1 cellular context compared by ENCODE assay signal in the genomic region with DNA sequence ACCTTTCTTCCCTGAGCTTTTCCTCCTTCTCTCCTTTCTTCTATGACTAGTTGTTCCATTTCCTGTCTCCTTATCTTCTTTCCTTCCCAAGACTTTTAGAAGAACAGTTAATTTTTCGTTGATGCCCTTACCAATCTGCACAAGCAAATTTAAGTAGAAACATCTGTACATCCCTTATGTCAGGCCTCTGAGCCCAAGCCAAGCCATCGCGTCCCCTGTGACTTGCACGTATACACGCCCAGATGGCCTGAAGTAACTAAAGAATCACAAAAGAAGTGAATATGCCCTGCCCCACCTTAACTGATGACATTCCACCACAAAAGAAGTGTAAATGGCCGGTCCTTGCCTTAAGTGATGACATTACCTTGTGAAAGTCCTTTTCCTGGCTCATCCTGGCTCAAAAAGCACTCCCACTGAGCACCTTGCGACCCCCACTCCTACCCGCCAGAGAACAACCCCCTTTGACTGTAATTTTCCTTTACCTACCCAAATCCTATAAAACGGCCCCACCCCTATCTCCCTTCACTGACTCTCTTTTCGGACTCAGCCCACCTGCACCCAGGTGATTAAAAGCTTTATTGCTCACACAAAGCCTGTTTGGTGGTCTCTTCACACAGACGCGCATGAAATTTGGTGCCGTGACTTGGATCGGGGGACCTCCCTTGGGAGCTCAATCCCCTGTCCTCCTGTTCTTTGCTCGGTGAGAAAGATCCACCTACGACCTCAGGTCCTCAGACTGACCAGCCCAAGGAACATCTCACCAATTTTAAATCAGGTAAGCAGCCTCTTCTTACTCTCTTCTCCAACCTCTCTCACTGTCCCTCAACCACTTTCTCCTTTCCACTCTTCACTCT. TPM values are rescaled to one million over a fixed set of nuclear protein-coding genes. Genes with fewer than 3 reads are reported as not detected.
"Had no signal": no experiment of that assay in that cellular context is flagged by ENCODE, and none has a peak within 500 bp of the region (broad histone marks: within the 10 kb centered on the region; RNA-seq: fewer than 3 reads in every experiment).

No MANE protein-coding gene starts in this region.

RNA-seq across cellular contexts. Expression of gene SPP1, which starts 53.7 kb away (rescaled TPM):
- total RNA-seq: activated naive CD4-positive, alpha-beta T cell treated with anti-CD3 and anti-CD28 coated beads, Interleukin-2, amount 50 U/mL, for 72 hours had no signal
